12 cellular contexts compared by ENCODE assay signal in genomic region chr6:73713426-73714147, GRCh38. TPM values are rescaled to one million over a fixed set of nuclear protein-coding genes. Genes with fewer than 3 reads are reported as not detected.
DNase-seq lines count a peak whose midpoint lies in the region; TF ChIP-seq lines count a peak whose summit lies in the region.
"Had no signal": no experiment of that assay in that cellular context is flagged by ENCODE, and none has a peak within 500 bp of the region (broad histone marks: within the 10 kb centered on the region; RNA-seq: fewer than 3 reads in every experiment).

No MANE protein-coding gene starts in this region.

- no peaks in the 10 kb centered on the region for H3K27me3 ChIP-seq in BLaER1 treated with 17β-estradiol and CSF1 and Interleukin-3, amounts not matched to agents 10 nM and 100 nM
- H3K27me3 ChIP-seq: ovary, tibial artery had no signal

- WGBS in mesodermal cell (ENCODE audit: insufficient coverage in 2 of 2), 2 experiments = 79 to 100% methylated on average over 1 to 4 of the region's 8 CpGs

- intact Hi-C loops in MCF 10A (cut with micrococcal nuclease) = no loop called here

- TF ChIP-seq CTCF in HEK293 (tag by site-specific recombination; IDR thresholded peaks at IDR 0.05) (no peak), choroid plexus epithelial cell (conservative IDR thresholded peaks at IDR 0.05; ENCODE audit: low read depth, low read length) (no peak), MCF 10A (IDR thresholded peaks at IDR 0.05; ENCODE audit: unreplicated experiment) (no peak)

- H3K4me3 Mint-ChIP-seq in MCF 10A (ENCODE audit: unreplicated experiment) = no peak overlapping the region
- H3K4me3 Mint-ChIP-seq: activated T-cell treated with anti-CD3 and anti-CD28 coated beads, Interleukin-2, amount 50 U/mL, for 72 hours had no signal

- CTCF ChIA-PET in HEK293 (lab: Yijun Ruan, JAX) = interaction anchor here (1.0 to 7.2 kb wide), 4 partner anchors 12 to 1497 kb away, joined by 3 to 40 read pairs (median 8); no protein-coding TSS in a partner anchor
- CTCF ChIA-PET in MCF 10A (lab: Yijun Ruan, JAX) = interaction anchor here (1.2 to 2.4 kb wide), 3 partner anchors 9 to 38 kb away, joined by 6 to 16 read pairs (median 11); no protein-coding TSS in a partner anchor

- no peak overlapping the region for H3K27ac Mint-ChIP-seq in MCF 10A (ENCODE audit: low read depth, unreplicated experiment)
- H3K27ac Mint-ChIP-seq: activated T-cell treated with anti-CD3 and anti-CD28 coated beads, Interleukin-2, amount 50 U/mL, for 72 hours had no signal

- peaks cover 14 to 30% (median 19%) of the 10 kb centered on the region in 10 experiments for H3K4me1 ChIP-seq in BLaER1 treated with 17β-estradiol and CSF1 and Interleukin-3, amounts not matched to agents 10 nM and 100 nM
- peaks cover 14% of the 10 kb centered on the region for H3K4me1 ChIP-seq in HEK293 (ENCODE audit: control insufficient read depth, insufficient read depth, low read length)
- peaks cover 11% of the 10 kb centered on the region for H3K4me1 ChIP-seq in mesodermal cell (ENCODE audit: control insufficient read depth, insufficient read depth, low read length, poor library complexity, severe bottlenecking)

- peak overlapping the region in 1 of 10 experiments; percentile 26; a peak in 2 of 20 replicates for H3K4me3 ChIP-seq in BLaER1 treated with 17β-estradiol and CSF1 and Interleukin-3, amounts not matched to agents 10 nM and 100 nM
- H3K4me3 ChIP-seq in HEK293 (ENCODE audit: low read depth, low read length) (no peak overlapping the region), choroid plexus epithelial cell (ENCODE audit: low read depth, low read length) (no peak overlapping the region), mesodermal cell (ENCODE audit: extremely low read depth, insufficient read depth, low read length, poor library complexity, severe bottlenecking) (no peak overlapping the region)
- H3K4me3 ChIP-seq: ovary, tibial artery had no signal

- POLR2A ChIA-PET in HEK293 (lab: Yijun Ruan, JAX) (interaction anchor here (0.7 to 1.4 kb wide), 3 partner anchors 10 to 57 kb away, joined by 3 to 4 read pairs (median 3); no protein-coding TSS in a partner anchor), MCF 10A (lab: Yijun Ruan, JAX) (interaction anchor here (0.7 to 2.7 kb wide), 5 partner anchors 9 to 193 kb away, joined by 3 to 14 read pairs (median 4); partner anchors contain the start of gene EEF1A1)

- peak overlapping the region in 9 of 11 experiments; percentile 31 to 70 (median 58); a peak in 17 of 22 replicates for H3K27ac ChIP-seq in BLaER1 treated with 17β-estradiol and CSF1 and Interleukin-3, amounts not matched to agents 10 nM and 100 nM
- no peak overlapping the region for H3K27ac ChIP-seq in HEK293 (ENCODE audit: extremely low read depth, low read depth, low read length)
- H3K27ac ChIP-seq in mesodermal cell (ENCODE audit: low read depth, low read length, severe bottlenecking) = peak overlapping the region; percentile 61
- H3K27ac ChIP-seq: ovary, tibial artery had no signal

- peaks cover 41% of the 10 kb centered on the region for H3K36me3 Mint-ChIP-seq in MCF 10A (ENCODE audit: insufficient read depth, unreplicated experiment)

- H3K4me1 Mint-ChIP-seq in MCF 10A (ENCODE audit: insufficient read depth, unreplicated experiment) = peaks cover 25% of the 10 kb centered on the region

- H3K4me2 ChIP-seq in BLaER1 treated with 17β-estradiol and CSF1 and Interleukin-3, amounts not matched to agents 10 nM and 100 nM = peak overlapping the region; percentile 57 to 79 (median 68)

- no peaks in the 10 kb centered on the region for H4K20me1 ChIP-seq in BLaER1 treated with 17β-estradiol and CSF1 and Interleukin-3, amounts not matched to agents 10 nM and 100 nM

- H3K27me3 Mint-ChIP-seq in MCF 10A (ENCODE audit: insufficient read depth, unreplicated experiment) = no peaks in the 10 kb centered on the region

- H3K9ac ChIP-seq in BLaER1 treated with 17β-estradiol and CSF1 and Interleukin-3, amounts not matched to agents 10 nM and 100 nM = peak overlapping the region in 3 of 11 experiments; percentile 25 to 37 (median 30); a peak in 2 of 22 replicates

- DNase-seq in choroid plexus epithelial cell (ENCODE audit: low read depth) = peak; percentile 37
- no peak for DNase-seq in MCF 10A (ENCODE audit: unreplicated experiment)
- no peak for DNase-seq in SKM-1 (lab: John Stamatoyannopoulos, UW; ENCODE audit: unreplicated experiment)
- DNase-seq in SW480 (ENCODE audit: low spot score) = no peak
- no peak for DNase-seq in NCI-H2196 treated with DMSO at 0.1 percent for 48 hours (lab: John Stamatoyannopoulos, UW; ENCODE audit: unreplicated experiment)
- DNase-seq: activated T-cell treated with anti-CD3 and anti-CD28 coated beads, Interleukin-2, amount 50 U/mL, for 72 hours; NCI-H1092; ovary; tibial artery had no signal

- no TSS peak for BruUV-seq in MCF 10A (replicated peaks; lab: Mats Ljungman, UMichigan)

- H3K9me3 Mint-ChIP-seq in MCF 10A (ENCODE audit: unreplicated experiment) = peaks cover 5% of the 10 kb centered on the region
- H3K9me3 Mint-ChIP-seq: activated T-cell treated with anti-CD3 and anti-CD28 coated beads, Interleukin-2, amount 50 U/mL, for 72 hours had no signal

- no peaks in the 10 kb centered on the region for H3K36me3 ChIP-seq in BLaER1 treated with 17β-estradiol and CSF1 and Interleukin-3, amounts not matched to agents 10 nM and 100 nM
- H3K36me3 ChIP-seq in HEK293 (ENCODE audit: control insufficient read depth in 2 of 2, insufficient read depth in 1 of 2, low read length in 2 of 2) (no peaks in the 10 kb centered on the region), mesodermal cell (ENCODE audit: control insufficient read depth, insufficient read depth, low read length) (no peaks in the 10 kb centered on the region)
- H3K36me3 ChIP-seq: ovary, tibial artery had no signal

- peaks cover 0 to 10% (median 0%) of the 10 kb centered on the region in 11 experiments; a peak in 1 of 22 replicates for H3K9me3 ChIP-seq in BLaER1 treated with 17β-estradiol and CSF1 and Interleukin-3, amounts not matched to agents 10 nM and 100 nM (replicated peaks in 1 of 11)
- H3K9me3 ChIP-seq in HEK293 (ENCODE audit: control insufficient read depth, insufficient read depth, low read depth, low read length) (no peaks in the 10 kb centered on the region), mesodermal cell (ENCODE audit: control insufficient read depth, low read length) (no peaks in the 10 kb centered on the region)
- H3K9me3 ChIP-seq: ovary, tibial artery had no signal

TF ChIP-seq in HEK293, 187 proteins besides CTCF, POLR2A, EP300 and RAD21:
- no peak for TF ChIP-seq ZNF223 (tag by site-specific recombination; IDR thresholded peaks at IDR 0.05)
- TF ChIP-seq ZNF830 (tag by site-specific recombination; IDR thresholded peaks at IDR 0.05; ENCODE audit: low read depth) = no peak
- TF ChIP-seq, protein P1, sequence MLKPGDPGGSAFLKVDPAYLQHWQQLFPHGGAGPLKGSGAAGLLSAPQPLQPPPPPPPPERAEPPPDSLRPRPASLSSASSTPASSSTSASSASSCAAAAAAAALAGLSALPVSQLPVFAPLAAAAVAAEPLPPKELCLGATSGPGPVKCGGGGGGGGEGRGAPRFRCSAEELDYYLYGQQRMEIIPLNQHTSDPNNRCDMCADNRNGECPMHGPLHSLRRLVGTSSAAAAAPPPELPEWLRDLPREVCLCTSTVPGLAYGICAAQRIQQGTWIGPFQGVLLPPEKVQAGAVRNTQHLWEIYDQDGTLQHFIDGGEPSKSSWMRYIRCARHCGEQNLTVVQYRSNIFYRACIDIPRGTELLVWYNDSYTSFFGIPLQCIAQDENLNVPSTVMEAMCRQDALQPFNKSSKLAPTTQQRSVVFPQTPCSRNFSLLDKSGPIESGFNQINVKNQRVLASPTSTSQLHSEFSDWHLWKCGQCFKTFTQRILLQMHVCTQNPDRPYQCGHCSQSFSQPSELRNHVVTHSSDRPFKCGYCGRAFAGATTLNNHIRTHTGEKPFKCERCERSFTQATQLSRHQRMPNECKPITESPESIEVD (tag by site-specific recombination; IDR thresholded peaks at IDR 0.05) = 0 out of 2 replicates have a peak, but pooled peaks have one; percentile 31
- no peak for TF ChIP-seq SCRT1 (tag by site-specific recombination; IDR thresholded peaks at IDR 0.05; ENCODE audit: borderline replicate concordance)
- 0 out of 2 replicates have a peak, but pooled peaks have one; percentile 13 for TF ChIP-seq ZNF362 (tag by site-specific recombination; IDR thresholded peaks at IDR 0.05)
- no peak for TF ChIP-seq ZNF184 (tag by site-specific recombination; IDR thresholded peaks at IDR 0.05)

RNA-seq across cellular contexts. Expression of gene CD109, which starts 17.6 kb away (rescaled TPM):
- polyA plus RNA-seq in mesodermal cell (2013, experiment 1 of 2) = 10.9 TPM
- 10.1 TPM for polyA plus RNA-seq in mesodermal cell (2013, experiment 2 of 2)
- 91.0 and 94.5 TPM in 2 replicates for total RNA-seq in MCF 10A (2022)

RNA-seq across cellular contexts. Expression of gene SLC17A5, which starts 59.8 kb away (rescaled TPM):
- polyA plus RNA-seq in mesodermal cell (2013, experiment 1 of 2) = 14.6 TPM
- 15.0 TPM for polyA plus RNA-seq in mesodermal cell (2013, experiment 2 of 2)
- 6.1 and 7.2 TPM in 2 replicates for total RNA-seq in MCF 10A (2022)
